In the genomic region with DNA sequence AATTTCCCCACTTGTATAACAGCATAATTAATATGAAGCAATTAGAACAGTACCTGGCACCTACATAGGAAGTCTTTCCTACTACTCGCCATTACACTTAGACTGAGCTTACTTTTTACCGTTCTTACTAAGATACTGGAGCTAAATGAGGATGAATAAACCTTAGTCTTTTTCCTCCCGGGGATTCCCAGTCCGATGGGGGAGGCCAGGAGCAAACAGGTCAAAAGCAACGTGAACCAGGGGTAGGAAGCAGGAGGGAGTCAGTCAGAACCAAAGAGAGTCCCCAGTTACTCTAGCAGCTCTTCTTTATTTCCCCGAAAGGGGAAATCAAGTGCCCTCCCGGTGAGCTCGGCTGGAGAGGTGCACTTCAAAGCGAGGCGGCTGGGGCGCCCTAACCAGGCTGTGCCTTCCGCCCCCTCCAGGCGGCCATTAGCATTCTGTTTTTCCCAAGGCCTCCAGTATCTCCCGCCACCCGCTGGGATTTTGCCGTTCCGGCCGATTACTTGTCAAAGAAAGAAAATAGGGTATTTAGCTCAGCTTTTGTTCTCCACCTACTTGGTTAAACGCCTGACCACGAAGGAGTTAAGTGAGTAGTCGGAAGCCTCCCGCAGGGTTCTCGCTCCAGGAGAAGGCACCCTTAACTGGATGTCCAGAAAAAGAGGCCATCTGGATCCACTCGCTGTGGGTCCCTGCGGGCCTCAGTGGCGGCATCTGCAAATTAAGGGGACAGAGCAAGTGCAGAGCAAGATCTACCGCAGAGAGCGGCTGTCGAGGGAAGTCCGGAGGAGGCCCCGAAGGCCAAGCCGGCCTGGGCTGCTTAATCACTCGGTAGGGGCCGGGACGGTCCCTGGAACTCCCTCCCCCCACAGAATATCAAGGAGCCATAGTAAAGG, we compare ENCODE assay signal across 8 cellular contexts.
A peak's percentile ranks its signal among the peaks of the same experiment; 100 is the strongest.
DNase-seq lines count a peak whose midpoint lies in the region; TF ChIP-seq lines count a peak whose summit lies in the region.

No MANE protein-coding gene starts in this region.

- peaks cover 51% of the 10 kb centered on the region for H3K4me1 Mint-ChIP-seq in activated naive CD4-positive, alpha-beta T cell treated with anti-CD3 and anti-CD28 coated beads, Interleukin-2, amount 50 U/mL, for 24 hours
- H3K4me1 Mint-ChIP-seq in stimulated activated naive CD8-positive, alpha-beta T cell treated with anti-CD3 and anti-CD28 coated beads, Interleukin-15, Interleukin-2, amounts not matched to agents 100 ng/mL and 50 ng/mL, for 24 hours (ENCODE audit: low read depth) = peaks cover 47% of the 10 kb centered on the region

- no peaks in the 10 kb centered on the region for H3K36me3 Mint-ChIP-seq in activated naive CD4-positive, alpha-beta T cell treated with anti-CD3 and anti-CD28 coated beads, Interleukin-2, amount 50 U/mL, for 24 hours
- H3K36me3 Mint-ChIP-seq in stimulated activated naive CD8-positive, alpha-beta T cell treated with anti-CD3 and anti-CD28 coated beads, Interleukin-15, Interleukin-2, amounts not matched to agents 100 ng/mL and 50 ng/mL, for 24 hours (ENCODE audit: low read depth) = no peaks in the 10 kb centered on the region

- no peak overlapping the region for H3K4me3 ChIP-seq in fibroblast of mammary gland (ENCODE audit: control insufficient read depth, low read depth, low read length)

- no peak for DNase-seq in activated naive CD4-positive, alpha-beta T cell treated with anti-CD3 and anti-CD28 coated beads, Interleukin-2, amount 50 U/mL, for 16 hours
- DNase-seq in NCI-H774 (lab: John Stamatoyannopoulos, UW) (peak; percentile 17), fibroblast of mammary gland (ENCODE audit: low read depth) (no peak), hypothalamus (lab: John Stamatoyannopoulos, UW) (no peak), NK-92 (lab: John Stamatoyannopoulos, UW; ENCODE audit: unreplicated experiment) (no peak), SHP77 (lab: John Stamatoyannopoulos, UW) (no peak)

- peak overlapping the region; percentile 76 for H3K27ac Mint-ChIP-seq in activated naive CD4-positive, alpha-beta T cell treated with anti-CD3 and anti-CD28 coated beads, Interleukin-2, amount 50 U/mL, for 24 hours
- H3K27ac Mint-ChIP-seq in stimulated activated naive CD8-positive, alpha-beta T cell treated with anti-CD3 and anti-CD28 coated beads, Interleukin-15, Interleukin-2, amounts not matched to agents 100 ng/mL and 50 ng/mL, for 24 hours = no peak overlapping the region

- peak overlapping the region; percentile 63 for H3K4me3 Mint-ChIP-seq in activated naive CD4-positive, alpha-beta T cell treated with anti-CD3 and anti-CD28 coated beads, Interleukin-2, amount 50 U/mL, for 24 hours
- peak overlapping the region; percentile 76 for H3K4me3 Mint-ChIP-seq in stimulated activated naive CD8-positive, alpha-beta T cell treated with anti-CD3 and anti-CD28 coated beads, Interleukin-15, Interleukin-2, amounts not matched to agents 100 ng/mL and 50 ng/mL, for 24 hours

- no peaks in the 10 kb centered on the region for H3K9me3 Mint-ChIP-seq in activated naive CD4-positive, alpha-beta T cell treated with anti-CD3 and anti-CD28 coated beads, Interleukin-2, amount 50 U/mL, for 24 hours
- H3K9me3 Mint-ChIP-seq in stimulated activated naive CD8-positive, alpha-beta T cell treated with anti-CD3 and anti-CD28 coated beads, Interleukin-15, Interleukin-2, amounts not matched to agents 100 ng/mL and 50 ng/mL, for 24 hours = no peaks in the 10 kb centered on the region

- H3K27me3 Mint-ChIP-seq in activated naive CD4-positive, alpha-beta T cell treated with anti-CD3 and anti-CD28 coated beads, Interleukin-2, amount 50 U/mL, for 24 hours = peaks cover 70% of the 10 kb centered on the region
- H3K27me3 Mint-ChIP-seq in stimulated activated naive CD8-positive, alpha-beta T cell treated with anti-CD3 and anti-CD28 coated beads, Interleukin-15, Interleukin-2, amounts not matched to agents 100 ng/mL and 50 ng/mL, for 24 hours = peaks cover 89% of the 10 kb centered on the region

- TF ChIP-seq CTCF in fibroblast of mammary gland (conservative IDR thresholded peaks at IDR 0.05; ENCODE audit: control insufficient read depth, insufficient read depth, low read depth, low read length) = peak; percentile 13
